2 cellular contexts compared by ENCODE assay signal in genomic region chr3:47758261-47759025, GRCh38.
TF ChIP-seq lines count a peak whose summit lies in the region.

No MANE protein-coding gene starts in this region.

TF ChIP-seq in GM23338, 12 proteins besides CTCF, POLR2A, EP300 and RAD21:
- TF ChIP-seq NANOG (IDR thresholded peaks at IDR 0.05; ENCODE audit: borderline replicate concordance) (no peak), STAT1 (IDR thresholded peaks at IDR 0.05; ENCODE audit: unreplicated experiment) (no peak), POLR2AphosphoS5 (IDR thresholded peaks at IDR 0.05; ENCODE audit: low read depth) (no peak), EZH2phosphoT487 (IDR thresholded peaks at IDR 0.05; ENCODE audit: unreplicated experiment) (no peak), ZNF331 (CRISPR knock-in tag; IDR thresholded peaks at IDR 0.05; ENCODE audit: low read depth) (no peak), EZH2 (IDR thresholded peaks at IDR 0.05; ENCODE audit: low read depth, unreplicated experiment) (no peak), CREB1 (CRISPR knock-in tag; IDR thresholded peaks at IDR 0.05; ENCODE audit: low read depth) (no peak)
TF ChIP-seq in GM23338: peak in this region for 0.

TF ChIP-seq in HepG2, 621 proteins besides CTCF, POLR2A, EP300 and RAD21:
- TF ChIP-seq TARDBP (CRISPR knock-in tag; IDR thresholded peaks at IDR 0.05) (no peak), CEBPG (CRISPR knock-in tag; IDR thresholded peaks at IDR 0.05) (0 out of 2 replicates have a peak, but pooled peaks have one; percentile 12), ATF7-NPFF (CRISPR knock-in tag; IDR thresholded peaks at IDR 0.05; ENCODE audit: low read depth) (no peak), ZFP36L2 (CRISPR knock-in tag; IDR thresholded peaks at IDR 0.05) (no peak)
